Comparison of ENCODE assay signal across 10 cellular contexts in genomic region chr17:18698473-18699103, GRCh38. TPM values are rescaled to one million over a fixed set of nuclear protein-coding genes. Genes with fewer than 3 reads are reported as not detected.
DNase-seq lines count a peak whose midpoint lies in the region; ATAC-seq and TF ChIP-seq lines count a peak whose summit lies in the region.
"Not testable (repeated sequence)": the region's sequence is repeated elsewhere in the genome, so short reads cannot be mapped to it uniquely, and the experiment has no call there.
"Had no signal": no experiment of that assay in that cellular context is flagged by ENCODE, and none has a peak within 500 bp of the region (broad histone marks: within the 10 kb centered on the region; RNA-seq: fewer than 3 reads in every experiment).

No MANE protein-coding gene starts in this region.

- peak overlapping the region; percentile 89 for H2AFZ ChIP-seq in Karpas-422 (ENCODE audit: low read length)
- peak overlapping the region; percentile 98 for H2AFZ ChIP-seq in mammary epithelial cell (ENCODE audit: low read depth, low read length)

- not testable (repeated sequence) for H3K79me2 ChIP-seq in Karpas-422 (ENCODE audit: low read length); mammary epithelial cell (ENCODE audit: insufficient read depth, low read length)

- in situ Hi-C loops in mammary epithelial cell (cut with MboI; ENCODE audit: low sequenced_read_pairs in 2 of 2): not testable (repeated sequence)

- not testable (repeated sequence) for H3K27me3 Mint-ChIP-seq in CD8-positive, alpha-beta T cell (ENCODE audit: low read depth); activated CD4-positive, alpha-beta T cell treated with anti-CD3 and anti-CD28 coated beads, Interleukin-2, amount 10 ng/mL, durations not matched to agents 7 days and 5 days

- not testable (repeated sequence) for DNase-seq in CD8-positive, alpha-beta T cell; activated CD4-positive, alpha-beta T cell treated with anti-CD3 and anti-CD28 coated beads, Interleukin-2, amount 10 ng/mL, durations not matched to agents 7 days and 5 days; mammary epithelial cell; fibroblast of villous mesenchyme (ENCODE audit: low read depth); lower leg skin (ENCODE audit: low spot score in 2 of 2); ovary
- DNase-seq in Karpas-422: peak; percentile 41

- H3K27ac ChIP-seq in CD8-positive, alpha-beta T cell (ENCODE audit: low read depth, low read length); Karpas-422 (ENCODE audit: low read length); mammary epithelial cell (ENCODE audit: insufficient read depth, low read depth, low read length); ovary; thymus (ENCODE audit: low read depth): not testable (repeated sequence)

- H3K36me3 ChIP-seq in CD8-positive, alpha-beta T cell (ENCODE audit: insufficient read depth, low read length); Karpas-422 (ENCODE audit: insufficient read depth, low read length); mammary epithelial cell (ENCODE audit: insufficient read depth, low read length); ovary; thymus (ENCODE audit: control insufficient read depth, insufficient read depth): not testable (repeated sequence)

- peak overlapping the region; percentile 91 for H3K4me3 Mint-ChIP-seq in CD8-positive, alpha-beta T cell
- peak overlapping the region; percentile 85 for H3K4me3 Mint-ChIP-seq in activated CD4-positive, alpha-beta T cell treated with anti-CD3 and anti-CD28 coated beads, Interleukin-2, amount 10 ng/mL, durations not matched to agents 7 days and 5 days

- POLR2A ChIA-PET in CD8-positive, alpha-beta T cell (lab: Charles Lee); activated CD4-positive, alpha-beta T cell treated with anti-CD3 and anti-CD28 coated beads, Interleukin-2, amount 10 ng/mL, durations not matched to agents 7 days and 5 days (lab: Charles Lee): not testable (repeated sequence)

- dilution Hi-C loops in mammary epithelial cell (cut with HindIII; ENCODE audit: low sequenced_read_pairs): not testable (repeated sequence)

- peak overlapping the region; percentile 67 for H3K9ac ChIP-seq in Karpas-422 (ENCODE audit: low read length)
- H3K9ac ChIP-seq in mammary epithelial cell (ENCODE audit: insufficient read depth, low read length): not testable (repeated sequence)

- not testable (repeated sequence) for H3K9me2 ChIP-seq in Karpas-422 (replicated peaks; ENCODE audit: insufficient read depth, low read length)

- 41% methylated on average over 8 of the region's 8 CpGs for WGBS in mammary epithelial cell (ENCODE audit: low coverage, missing lambda C conversion rate)
- WGBS in lower leg skin, 2 donors: 48 to 64% methylated on average over 8 of the region's 8 CpGs
- WGBS in ovary, 3 donors: 50 to 61% (median 56%) methylated on average over 8 of the region's 8 CpGs
- WGBS in thymus: 66% methylated on average over 8 of the region's 8 CpGs

- not testable (repeated sequence) for H3K9me3 ChIP-seq in CD8-positive, alpha-beta T cell (ENCODE audit: low read length); Karpas-422 (ENCODE audit: low read length); mammary epithelial cell (replicated peaks; ENCODE audit: insufficient read depth, low read length); ovary; thymus (ENCODE audit: control insufficient read depth)

- TF ChIP-seq EP300 in ovary (IDR thresholded peaks at IDR 0.05): not testable (repeated sequence)

- not testable (repeated sequence) for TF ChIP-seq POLR2A in lower leg skin (IDR thresholded peaks at IDR 0.05); ovary (IDR thresholded peaks at IDR 0.05)

- not testable (repeated sequence) for H3K4me1 ChIP-seq in CD8-positive, alpha-beta T cell (ENCODE audit: insufficient read depth, low read length); Karpas-422 (ENCODE audit: low read length); mammary epithelial cell (ENCODE audit: insufficient read depth, low read length); ovary (ENCODE audit: insufficient read depth); thymus (ENCODE audit: control insufficient read depth, insufficient read depth, low read length)

- not testable (repeated sequence) for H3K9me3 Mint-ChIP-seq in CD8-positive, alpha-beta T cell; activated CD4-positive, alpha-beta T cell treated with anti-CD3 and anti-CD28 coated beads, Interleukin-2, amount 10 ng/mL, durations not matched to agents 7 days and 5 days

- H3K36me3 Mint-ChIP-seq in CD8-positive, alpha-beta T cell; activated CD4-positive, alpha-beta T cell treated with anti-CD3 and anti-CD28 coated beads, Interleukin-2, amount 10 ng/mL, durations not matched to agents 7 days and 5 days (ENCODE audit: low read depth): not testable (repeated sequence)

- H3K4me3 ChIP-seq in CD8-positive, alpha-beta T cell (ENCODE audit: low read depth, low read length): peak overlapping the region; percentile 76
- H3K4me3 ChIP-seq in Karpas-422 (ENCODE audit: low read length) (peak overlapping the region; percentile 71), mammary epithelial cell (replicated peaks in 1 of 3; ENCODE audit: insufficient read depth in 1 of 3, low read depth in 2 of 3, low read length in 3 of 3) (peak overlapping the region; percentile 51 to 65 (median 57)), fibroblast of villous mesenchyme (ENCODE audit: low read depth, low read length) (peak overlapping the region; percentile 68), lower leg skin (ENCODE audit: low read depth, poor library complexity, severe bottlenecking) (peak overlapping the region; percentile 25), ovary (peak overlapping the region; percentile 51), thymus (ENCODE audit: low read length) (peak overlapping the region; percentile 56)

- H3K27me3 ChIP-seq in CD8-positive, alpha-beta T cell (ENCODE audit: insufficient read depth, low read length); Karpas-422 (ENCODE audit: low read length); mammary epithelial cell (ENCODE audit: insufficient read depth, low read length); ovary; thymus (ENCODE audit: control insufficient read depth, insufficient read depth): not testable (repeated sequence)

- CTCF ChIA-PET in CD8-positive, alpha-beta T cell (lab: Charles Lee); activated CD4-positive, alpha-beta T cell treated with anti-CD3 and anti-CD28 coated beads, Interleukin-2, amount 10 ng/mL, durations not matched to agents 7 days and 5 days (lab: Charles Lee): not testable (repeated sequence)
- CTCF ChIA-PET in mammary epithelial cell (lab: Charles Lee; ENCODE audit: low non-redundant PET): interaction anchor here (0.7 kb wide), 1 partner anchor 49 kb away, joined by 4 read pairs; no protein-coding TSS in a partner anchor

- ATAC-seq in CD8-positive, alpha-beta T cell: not testable (repeated sequence)

- H3K4me1 Mint-ChIP-seq in CD8-positive, alpha-beta T cell (ENCODE audit: low read depth): peaks cover 14% of the 10 kb centered on the region
- peaks cover 18% of the 10 kb centered on the region for H3K4me1 Mint-ChIP-seq in activated CD4-positive, alpha-beta T cell treated with anti-CD3 and anti-CD28 coated beads, Interleukin-2, amount 10 ng/mL, durations not matched to agents 7 days and 5 days

- TF ChIP-seq CTCF in CD8-positive, alpha-beta T cell (IDR thresholded peaks at IDR 0.05); mammary epithelial cell (conservative IDR thresholded peaks at IDR 0.05 in 1 of 2, IDR thresholded peaks at IDR 0.05 in 1 of 2; ENCODE audit: extremely low read depth in 1 of 2, insufficient read depth in 1 of 2, low read depth in 1 of 2, low read length in 2 of 2); fibroblast of villous mesenchyme (IDR thresholded peaks at IDR 0.05; ENCODE audit: insufficient read depth, low read depth, low read length); lower leg skin (IDR thresholded peaks at IDR 0.05); ovary (IDR thresholded peaks at IDR 0.05): not testable (repeated sequence)

- not testable (repeated sequence) for H3K27ac Mint-ChIP-seq in CD8-positive, alpha-beta T cell; activated CD4-positive, alpha-beta T cell treated with anti-CD3 and anti-CD28 coated beads, Interleukin-2, amount 10 ng/mL, durations not matched to agents 7 days and 5 days

- peak overlapping the region; percentile 72 for H3K4me2 ChIP-seq in Karpas-422 (ENCODE audit: low read depth, low read length, poor library complexity, severe bottlenecking)
- H3K4me2 ChIP-seq in mammary epithelial cell (ENCODE audit: insufficient read depth, low read depth, low read length): peak overlapping the region; percentile 85

- TSS peak; percentile 32 for BruUV-seq in mammary epithelial cell (replicated peaks; lab: Mats Ljungman, UMichigan)

- intact Hi-C loops in CD8-positive, alpha-beta T cell (cut with DNase I, micrococcal nuclease); mammary epithelial cell (cut with micrococcal nuclease); lower leg skin (cut with DNase I; ENCODE audit: low total_unique reads); ovary (cut with DNase I): not testable (repeated sequence)

- not testable (repeated sequence) for H4K20me1 ChIP-seq in Karpas-422 (ENCODE audit: insufficient read depth, low read depth, low read length); mammary epithelial cell (ENCODE audit: insufficient read depth, low read length)

RNA-seq across cellular contexts. Expression of gene FOXO3B, which starts 16.5 kb away (rescaled TPM):
- 1 to 10 TPM; 4.3 to 5.7 TPM for total RNA-seq in CD8-positive, alpha-beta T cell
- total RNA-seq in Karpas-422 (2014; rRNA removed; shearing (Covaris generic); ENCODE audit: low replicate concordance): 3.8 and 7.5 TPM in 2 replicates
- 1 to 10 TPM; 3.1 to 3.2 TPM for total RNA-seq in activated CD4-positive, alpha-beta T cell treated with anti-CD3 and anti-CD28 coated beads, Interleukin-2, amount 10 ng/mL, durations not matched to agents 7 days and 5 days
- total RNA-seq in mammary epithelial cell: 1 to 10 TPM; 4.6 to 6.8 TPM
- 4.7 TPM for polyA plus RNA-seq in mammary epithelial cell
- polyA minus RNA-seq in mammary epithelial cell: 1.1 TPM
- total RNA-seq in fibroblast of villous mesenchyme: 5.2 and 6.8 TPM in 2 replicates
- 10 to 100 TPM in 1 of 4 donors, 1 to 10 TPM in 3; 7.7 to 17.4 (median 8.2) TPM for total RNA-seq in lower leg skin
- 10 to 100 TPM in 4 of 7 donors, 1 to 10 TPM in 3; 5.7 to 15.0 (median 10.5) TPM for total RNA-seq in ovary
- polyA plus RNA-seq in ovary: 1 to 10 TPM; 1.2 to 3.7 TPM
- 0.55 TPM for polyA plus RNA-seq in thymus

RNA-seq across cellular contexts. Expression of gene FBXW10, which starts 45.3 kb away (rescaled TPM):
- not detected for total RNA-seq in CD8-positive, alpha-beta T cell
- not detected in 2 replicates for total RNA-seq in Karpas-422 (2014; rRNA removed; shearing (Covaris generic); ENCODE audit: low replicate concordance)
- total RNA-seq in activated CD4-positive, alpha-beta T cell treated with anti-CD3 and anti-CD28 coated beads, Interleukin-2, amount 10 ng/mL, durations not matched to agents 7 days and 5 days: not detected
- total RNA-seq in mammary epithelial cell (under 1 TPM; under 0.01 to 0.21 TPM), fibroblast of villous mesenchyme (under 0.01 and 0.32 TPM in 2 replicates), lower leg skin (not detected), ovary (under 1 TPM in 2 of 7 donors, not detected in 5; 0.11 to 0.20 TPM)
- polyA plus RNA-seq in mammary epithelial cell (0.03 TPM), ovary (under 1 TPM; 0.04 to 0.38 TPM), thymus (0.50 TPM)
- not detected for polyA minus RNA-seq in mammary epithelial cell
- total RNA-seq: Right ventricle myocardium inferior had no signal

RNA-seq across cellular contexts. Expression of gene TBC1D28, which starts 54.4 kb away (rescaled TPM):
- total RNA-seq in CD8-positive, alpha-beta T cell: not detected
- not detected in 2 replicates for total RNA-seq in Karpas-422 (2014; rRNA removed; shearing (Covaris generic); ENCODE audit: low replicate concordance)
- not detected for total RNA-seq in activated CD4-positive, alpha-beta T cell treated with anti-CD3 and anti-CD28 coated beads, Interleukin-2, amount 10 ng/mL, durations not matched to agents 7 days and 5 days
- total RNA-seq in mammary epithelial cell: not detected
- polyA plus RNA-seq in mammary epithelial cell: not detected
- not detected for polyA minus RNA-seq in mammary epithelial cell
- not detected in 2 replicates for total RNA-seq in fibroblast of villous mesenchyme
- total RNA-seq in lower leg skin: not detected
- total RNA-seq in ovary: not detected
- polyA plus RNA-seq in ovary: not detected
- not detected for polyA plus RNA-seq in thymus
- total RNA-seq: left cardiac atrium, Right ventricle myocardium inferior had no signal

Comparison
In these comparisons a context has a peak if more than half of its experiments do, and no peak if none do; other contexts are left out.
1. H3K4me3 ChIP-seq: peak in every context shown above with its lines; median percentile 76 in CD8-positive, alpha-beta T cell; 71 in Karpas-422; 68 in fibroblast of villous mesenchyme; 57 in mammary epithelial cell; 56 in thymus; 51 in ovary; 25 in lower leg skin.